Comparison of ENCODE assay signal across 8 cellular contexts in genomic region chr5:87780831-87781760, GRCh38.
DNase-seq lines count a peak whose midpoint lies in the region; ATAC-seq and TF ChIP-seq lines count a peak whose summit lies in the region.

No MANE protein-coding gene starts in this region.

- H3K36me3 Mint-ChIP-seq in natural killer cell treated with Interleukin-12 subunit alpha and Interleukin-12 subunit beta and Interleukin-15 and Interleukin-18, amount 100 ng/mL, for 72 hours, result no peaks in the 10 kb centered on the region

- H3K79me2 ChIP-seq in Karpas-422 (ENCODE audit: low read length) (no peaks in the 10 kb centered on the region), PC-3 (ENCODE audit: low read length) (no peaks in the 10 kb centered on the region)

- no peaks in the 10 kb centered on the region for H3K9me3 Mint-ChIP-seq in natural killer cell treated with Interleukin-12 subunit alpha and Interleukin-12 subunit beta and Interleukin-15 and Interleukin-18, amount 100 ng/mL, for 72 hours

- H3K4me3 ChIP-seq in Karpas-422 (ENCODE audit: low read length) (no peak overlapping the region), PC-3 (ENCODE audit: low read length) (peak overlapping the region; percentile 38; the same call in 1 of the 2 replicates)

- H3K9me2 ChIP-seq in Karpas-422 (replicated peaks; ENCODE audit: insufficient read depth, low read length), result no peaks in the 10 kb centered on the region
- no peaks in the 10 kb centered on the region for H3K9me2 ChIP-seq in PC-3 (replicated peaks; ENCODE audit: low read length)

- H3K4me2 ChIP-seq in Karpas-422 (ENCODE audit: low read depth, low read length, poor library complexity, severe bottlenecking) (no peak overlapping the region), PC-3 (ENCODE audit: low read length) (peak overlapping the region; percentile 74)

- intact Hi-C loops in PC-3 (cut with micrococcal nuclease), result loop anchor here (1.0 to 10.0 kb wide), 11 partner anchors 63 to 1949 kb away; partner anchors contain the start of gene TMEM161B

- no peak overlapping the region for H3K4me3 Mint-ChIP-seq in natural killer cell treated with Interleukin-12 subunit alpha and Interleukin-12 subunit beta and Interleukin-15 and Interleukin-18, amount 100 ng/mL, for 72 hours

- H3K9me3 ChIP-seq in Karpas-422 (ENCODE audit: low read length) (no peaks in the 10 kb centered on the region), PC-3 (ENCODE audit: low read length) (no peaks in the 10 kb centered on the region)

- no peaks in the 10 kb centered on the region for H3K4me1 Mint-ChIP-seq in natural killer cell treated with Interleukin-12 subunit alpha and Interleukin-12 subunit beta and Interleukin-15 and Interleukin-18, amount 100 ng/mL, for 72 hours (ENCODE audit: low read depth in 2 of 2)

- no peaks in the 10 kb centered on the region for H3K36me3 ChIP-seq in Karpas-422 (ENCODE audit: insufficient read depth, low read length)
- no peaks in the 10 kb centered on the region for H3K36me3 ChIP-seq in PC-3 (ENCODE audit: low read depth, low read length)

- peak; percentile 100 for ATAC-seq in PC-3
- peak; percentile 87 to 90 for ATAC-seq in natural killer cell treated with Interleukin-12 subunit alpha and Interleukin-12 subunit beta and Interleukin-15 and Interleukin-18, amount 100 ng/mL, for 72 hours

- no peaks in the 10 kb centered on the region for H3F3A ChIP-seq in PC-3 (ENCODE audit: low read length, unreplicated experiment)

- no peak overlapping the region for H3K27ac Mint-ChIP-seq in natural killer cell treated with Interleukin-12 subunit alpha and Interleukin-12 subunit beta and Interleukin-15 and Interleukin-18, amount 100 ng/mL, for 72 hours

- H4K20me1 ChIP-seq in Karpas-422 (ENCODE audit: insufficient read depth, low read depth, low read length) (no peaks in the 10 kb centered on the region), PC-3 (ENCODE audit: low read length) (no peaks in the 10 kb centered on the region)

- H3K27me3 ChIP-seq in Karpas-422 (ENCODE audit: low read length) (no peaks in the 10 kb centered on the region), PC-3 (ENCODE audit: low read length) (no peaks in the 10 kb centered on the region)

- H3K9ac ChIP-seq in Karpas-422 (ENCODE audit: low read length), result no peak overlapping the region
- no peak overlapping the region for H3K9ac ChIP-seq in PC-3 (ENCODE audit: low read length)

- POLR2A ChIA-PET in PC-3 (lab: Charles Lee; ENCODE audit: unreplicated experiment), result interaction anchor here (0.6 kb wide), 4 partner anchors 426 to 1948 kb away, joined by 3 to 8 read pairs (median 5); no protein-coding TSS in a partner anchor

- DNase-seq in EH (ENCODE audit: low read depth) (peak; percentile 78), GOT3 (lab: John Stamatoyannopoulos, UW) (peak; percentile 16), Karpas-422 (peak; percentile 92), PC-3 (peak; percentile 93), fibroblast of gingiva (ENCODE audit: low read depth) (peak; percentile 69)
- peak; percentile 63 for DNase-seq in activated T-cell treated with anti-CD3 and anti-CD28 coated beads, Interleukin-2, amount 50 U/mL, for 1 hour
- peak; percentile 84 for DNase-seq in natural killer cell treated with Interleukin-12 subunit alpha and Interleukin-12 subunit beta and Interleukin-15 and Interleukin-18, amount 100 ng/mL, for 72 hours (ENCODE audit: low spot score)
- peak; percentile 40 to 71 (median 57) for DNase-seq in stimulated activated naive CD4-positive, alpha-beta T cell (lab: John Stamatoyannopoulos, UW)

- H2AFZ ChIP-seq in Karpas-422 (ENCODE audit: low read length) (no peak overlapping the region), PC-3 (ENCODE audit: low read length) (peak overlapping the region; percentile 64)

- H3K27ac ChIP-seq in Karpas-422 (ENCODE audit: low read length) (no peak overlapping the region), PC-3 (ENCODE audit: low read length) (no peak overlapping the region)

- BruUV-seq in PC-3 (replicated peaks; lab: Mats Ljungman, UMichigan), result no TSS peak

- H3K27me3 Mint-ChIP-seq in natural killer cell treated with Interleukin-12 subunit alpha and Interleukin-12 subunit beta and Interleukin-15 and Interleukin-18, amount 100 ng/mL, for 72 hours, result peaks cover 30 to 45% of the 10 kb centered on the region in 2 donors

- CTCF ChIA-PET in PC-3 (lab: Charles Lee), result interaction anchor here (0.5 to 1.5 kb wide), 20 partner anchors 14 to 1947 kb away, joined by 3 to 15 read pairs (median 4); no protein-coding TSS in a partner anchor

- TF ChIP-seq CTCF in PC-3 (conservative IDR thresholded peaks at IDR 0.05; ENCODE audit: low read depth, low read length), result peak; percentile 97

- H3K4me1 ChIP-seq in Karpas-422 (ENCODE audit: low read length) (0 out of 2 replicates have a peak, but pooled peaks cover 2% of the 10 kb centered on the region), PC-3 (ENCODE audit: insufficient read depth, low read length) (0 out of 2 replicates have a peak, but pooled peaks cover 4% of the 10 kb centered on the region)

Comparison
In these comparisons a context has a peak if more than half of its experiments do, and no peak if none do; other contexts are left out.
1. DNase-seq: peak in every context shown above with its lines; median percentile 93 in PC-3; 92 in Karpas-422; 84 in natural killer cell treated with Interleukin-12 subunit alpha and Interleukin-12 subunit beta and Interleukin-15 and Interleukin-18, amount 100 ng/mL, for 72 hours; 78 in EH; 69 in fibroblast of gingiva; 63 in activated T-cell treated with anti-CD3 and anti-CD28 coated beads, Interleukin-2, amount 50 U/mL, for 1 hour; 57 in stimulated activated naive CD4-positive, alpha-beta T cell; 16 in GOT3.